Comparison of ENCODE assay signal across 22 cellular contexts in genomic region chr1:4362314-4363044, GRCh38.
"Had no signal": no experiment of that assay in that cellular context is flagged by ENCODE, and none has a peak within 500 bp of the region (broad histone marks: within the 10 kb centered on the region; RNA-seq: fewer than 3 reads in every experiment).

No MANE protein-coding gene starts in this region.

- DNase-seq: dermis blood vessel endothelial cell; effector CD4-positive, alpha-beta T cell; endodermal cell; erythroblast; foreskin keratinocyte; kidney; left cardiac atrium; left ventricle myocardium inferior; lower lobe of right lung; occipital lobe; pancreas; right cardiac atrium; stimulated activated CD4-positive, alpha-beta T cell treated with anti-CD3 and anti-CD28 coated beads, Interleukin-2, amount 100 ng/mL, for 48 hours; stimulated activated naive CD4-positive, alpha-beta T cell treated with Interleukin-2 at 50 U/mL for 16 hours; trophoblast cell had no signal

- ATAC-seq: foreskin keratinocyte; left cardiac atrium; lower lobe of right lung; natural killer cell treated with Interleukin-12 subunit alpha and Interleukin-12 subunit beta and Interleukin-15 and Interleukin-18, amount 100 ng/mL, for 72 hours; pancreas; right cardiac atrium had no signal

- H3K4me3 Mint-ChIP-seq: endodermal cell; memory B cell; mesothelial cell of epicardium; natural killer cell treated with Interleukin-12 subunit alpha and Interleukin-12 subunit beta and Interleukin-15 and Interleukin-18, amount 100 ng/mL, for 72 hours; neural progenitor cell had no signal

- H3K27ac Mint-ChIP-seq: endodermal cell; memory B cell; mesothelial cell of epicardium; natural killer cell treated with Interleukin-12 subunit alpha and Interleukin-12 subunit beta and Interleukin-15 and Interleukin-18, amount 100 ng/mL, for 72 hours; progenitor cell of endocrine pancreas had no signal

- H3K9ac ChIP-seq: neural progenitor cell had no signal

- H3K27ac ChIP-seq: foreskin keratinocyte, left ventricle myocardium inferior, lower lobe of right lung, neural progenitor cell, pancreas had no signal

- H3K4me2 ChIP-seq: neural progenitor cell, smooth muscle cell had no signal

- H3K27me3 ChIP-seq: foreskin keratinocyte, neural progenitor cell, pancreas had no signal

- FAIRE-seq: endothelial cell of umbilical vein, kidney, pancreas had no signal

- H3K4me1 Mint-ChIP-seq: endodermal cell, memory B cell, mesothelial cell of epicardium had no signal

- H3K36me3 Mint-ChIP-seq: memory B cell; mesothelial cell of epicardium; natural killer cell treated with Interleukin-12 subunit alpha and Interleukin-12 subunit beta and Interleukin-15 and Interleukin-18, amount 100 ng/mL, for 72 hours; neural progenitor cell had no signal

- H3K9me3 Mint-ChIP-seq: memory B cell; natural killer cell treated with Interleukin-12 subunit alpha and Interleukin-12 subunit beta and Interleukin-15 and Interleukin-18, amount 100 ng/mL, for 72 hours had no signal

- H3K4me3 ChIP-seq: left ventricle myocardium inferior, lower lobe of right lung, neural progenitor cell, pancreas, smooth muscle cell had no signal

- H2AFZ ChIP-seq: neural progenitor cell had no signal

- H3K36me3 ChIP-seq: left ventricle myocardium inferior, lower lobe of right lung, neural progenitor cell, pancreas had no signal

- H3K4me1 ChIP-seq: foreskin keratinocyte, left ventricle myocardium inferior, lower lobe of right lung, neural progenitor cell, pancreas had no signal

- H3K9me3 ChIP-seq: pancreas had no signal
